ENCODE assay signal across 9 cellular contexts in genomic region chr1:8170059-8170835, GRCh38.
DNase-seq lines count a peak whose midpoint lies in the region; ATAC-seq and TF ChIP-seq lines count a peak whose summit lies in the region.
"Had no signal": no experiment of that assay in that cellular context is flagged by ENCODE, and none has a peak within 500 bp of the region (broad histone marks: within the 10 kb centered on the region; RNA-seq: fewer than 3 reads in every experiment).

No MANE protein-coding gene starts in this region.

- peaks cover 3% of the 10 kb centered on the region for H3K9me3 Mint-ChIP-seq in endodermal cell
- H3K9me3 Mint-ChIP-seq: IgD-negative memory B cell had no signal

- 79 to 88% methylated on average over 8 to 13 of the region's 13 CpGs for WGBS in endodermal cell (ENCODE audit: insufficient coverage in 1 of 2, insufficient read length in 1 of 2), 2 experiments

- H3K27me3 ChIP-seq in GM06990 (replicated peaks; ENCODE audit: control insufficient read depth, insufficient read depth, low read length) (no peaks in the 10 kb centered on the region), endodermal cell (ENCODE audit: control insufficient read depth, insufficient read depth, low read length, poor library complexity, severe bottlenecking) (no peaks in the 10 kb centered on the region)

- no peak for ATAC-seq in HG02610 (IDR thresholded peaks at IDR 0.05; ENCODE audit: unreplicated experiment)

- no peak for TF ChIP-seq CTCF in GM06990 (IDR thresholded peaks at IDR 0.05; ENCODE audit: insufficient read depth, low read length, poor library complexity, severe bottlenecking)
- no peak for TF ChIP-seq CTCF in endodermal cell (conservative IDR thresholded peaks at IDR 0.05)

- H3K27me3 Mint-ChIP-seq in endodermal cell (ENCODE audit: insufficient read depth): no peaks in the 10 kb centered on the region

- H3K9me3 ChIP-seq in endodermal cell (ENCODE audit: control insufficient read depth, low read length): no peaks in the 10 kb centered on the region

- intact Hi-C loops in posterior vena cava (cut with DNase I): no loop called here

- no peak overlapping the region for H3K9ac ChIP-seq in endodermal cell (ENCODE audit: extremely low read depth, low read length, poor library complexity, severe bottlenecking)

- DNase-seq in GM06990 (ENCODE audit: extremely low read depth, insufficient read length) (peak; percentile 30), NCI-H146 (lab: John Stamatoyannopoulos, UW) (peak; percentile 95), endodermal cell (peak; percentile 56), posterior vena cava (ENCODE audit: low spot score) (peak; percentile 60), HK-2 (ENCODE audit: unreplicated experiment) (no peak), DMS 273 treated with DMSO at 0.1 percent for 48 hours (lab: John Stamatoyannopoulos, UW) (no peak), NCI-H1105 (lab: John Stamatoyannopoulos, UW) (no peak)

- H3K4me3 ChIP-seq in GM06990 (replicated peaks; ENCODE audit: low read depth, low read length) (no peak overlapping the region), endodermal cell (ENCODE audit: low read length) (no peak overlapping the region)

- H3K27ac ChIP-seq in endodermal cell (ENCODE audit: low read depth, low read length): no peak overlapping the region

- peaks cover 13% of the 10 kb centered on the region for H3K4me1 ChIP-seq in endodermal cell (ENCODE audit: control insufficient read depth, insufficient read depth, low read length)

- peaks cover 30% of the 10 kb centered on the region for H3K4me1 Mint-ChIP-seq in endodermal cell

- H3K4me3 Mint-ChIP-seq in endodermal cell: no peak overlapping the region

- peak overlapping the region; percentile 92 for H3K27ac Mint-ChIP-seq in endodermal cell

- no peaks in the 10 kb centered on the region for H3K36me3 ChIP-seq in GM06990 (ENCODE audit: control insufficient read depth, insufficient read depth, low read length)
- H3K36me3 ChIP-seq in endodermal cell (ENCODE audit: control insufficient read depth, insufficient read depth, low read length): no peaks in the 10 kb centered on the region

- H3K36me3 Mint-ChIP-seq in endodermal cell (ENCODE audit: low read depth): no peaks in the 10 kb centered on the region
- H3K36me3 Mint-ChIP-seq: IgD-negative memory B cell had no signal

Comparison
In these comparisons a context has a peak if more than half of its experiments do, and no peak if none do; other contexts are left out.
1. DNase-seq: peak in GM06990 (single experiment), NCI-H146 (single experiment), endodermal cell (single experiment) and posterior vena cava (single experiment); none in HK-2 (single experiment), DMS 273 treated with DMSO at 0.1 percent for 48 hours (single experiment) and NCI-H1105 (single experiment).